Comparison of ENCODE assay signal across 2 cellular contexts in the genomic region with DNA sequence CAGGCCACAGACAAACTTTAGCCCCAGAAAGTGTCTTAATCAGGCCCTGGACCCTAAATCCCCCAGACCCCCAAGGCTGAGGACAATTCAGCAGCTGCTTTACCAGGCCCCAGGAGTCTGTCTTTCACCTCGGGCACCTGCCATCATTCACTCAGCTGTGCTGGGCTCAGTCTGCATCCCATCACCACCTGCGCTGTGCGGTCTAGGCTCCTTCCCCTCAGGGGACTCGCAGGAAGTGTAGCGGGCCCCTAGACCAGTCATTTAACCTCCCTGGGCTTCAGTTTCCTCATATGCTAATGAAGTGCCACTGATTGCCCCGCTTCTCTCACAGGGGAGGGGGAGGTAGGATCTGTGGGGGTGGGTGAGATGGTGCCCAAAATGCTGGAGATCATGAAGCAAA.
TF ChIP-seq lines count a peak whose summit lies in the region.

No MANE protein-coding gene starts in this region.

TF ChIP-seq in HepG2, 621 proteins besides CTCF, POLR2A, EP300 and RAD21 (continued from another document and continues in another):
- TF ChIP-seq, protein P1, sequence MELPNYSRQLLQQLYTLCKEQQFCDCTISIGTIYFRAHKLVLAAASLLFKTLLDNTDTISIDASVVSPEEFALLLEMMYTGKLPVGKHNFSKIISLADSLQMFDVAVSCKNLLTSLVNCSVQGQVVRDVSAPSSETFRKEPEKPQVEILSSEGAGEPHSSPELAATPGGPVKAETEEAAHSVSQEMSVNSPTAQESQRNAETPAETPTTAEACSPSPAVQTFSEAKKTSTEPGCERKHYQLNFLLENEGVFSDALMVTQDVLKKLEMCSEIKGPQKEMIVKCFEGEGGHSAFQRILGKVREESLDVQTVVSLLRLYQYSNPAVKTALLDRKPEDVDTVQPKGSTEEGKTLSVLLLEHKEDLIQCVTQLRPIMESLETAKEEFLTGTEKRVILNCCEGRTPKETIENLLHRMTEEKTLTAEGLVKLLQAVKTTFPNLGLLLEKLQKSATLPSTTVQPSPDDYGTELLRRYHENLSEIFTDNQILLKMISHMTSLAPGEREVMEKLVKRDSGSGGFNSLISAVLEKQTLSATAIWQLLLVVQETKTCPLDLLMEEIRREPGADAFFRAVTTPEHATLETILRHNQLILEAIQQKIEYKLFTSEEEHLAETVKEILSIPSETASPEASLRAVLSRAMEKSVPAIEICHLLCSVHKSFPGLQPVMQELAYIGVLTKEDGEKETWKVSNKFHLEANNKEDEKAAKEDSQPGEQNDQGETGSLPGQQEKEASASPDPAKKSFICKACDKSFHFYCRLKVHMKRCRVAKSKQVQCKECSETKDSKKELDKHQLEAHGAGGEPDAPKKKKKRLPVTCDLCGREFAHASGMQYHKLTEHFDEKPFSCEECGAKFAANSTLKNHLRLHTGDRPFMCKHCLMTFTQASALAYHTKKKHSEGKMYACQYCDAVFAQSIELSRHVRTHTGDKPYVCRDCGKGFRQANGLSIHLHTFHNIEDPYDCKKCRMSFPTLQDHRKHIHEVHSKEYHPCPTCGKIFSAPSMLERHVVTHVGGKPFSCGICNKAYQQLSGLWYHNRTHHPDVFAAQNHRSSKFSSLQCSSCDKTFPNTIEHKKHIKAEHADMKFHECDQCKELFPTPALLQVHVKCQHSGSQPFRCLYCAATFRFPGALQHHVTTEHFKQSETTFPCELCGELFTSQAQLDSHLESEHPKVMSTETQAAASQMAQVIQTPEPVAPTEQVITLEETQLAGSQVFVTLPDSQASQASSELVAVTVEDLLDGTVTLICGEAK (IDR thresholded peaks at IDR 0.05): no peak
- TF ChIP-seq, protein P1 (CRISPR knock-in tag; IDR thresholded peaks at IDR 0.05): no peak
- no peak for TF ChIP-seq ZNF34 (CRISPR knock-in tag; IDR thresholded peaks at IDR 0.05; ENCODE audit: borderline replicate concordance)
- no peak for TF ChIP-seq NFYC (CRISPR knock-in tag; IDR thresholded peaks at IDR 0.05)
- no peak for TF ChIP-seq KDM2A (CRISPR knock-in tag; IDR thresholded peaks at IDR 0.05; ENCODE audit: borderline replicate concordance, low read depth)
- TF ChIP-seq CHD4 (IDR thresholded peaks at IDR 0.05; ENCODE audit: borderline replicate concordance, low read length): no peak
- no peak for TF ChIP-seq PCBP1 (IDR thresholded peaks at IDR 0.05; ENCODE audit: borderline replicate concordance, low read depth, low read length)
- TF ChIP-seq ZNF251 (CRISPR knock-in tag; IDR thresholded peaks at IDR 0.05): no peak
- TF ChIP-seq, protein P2, sequence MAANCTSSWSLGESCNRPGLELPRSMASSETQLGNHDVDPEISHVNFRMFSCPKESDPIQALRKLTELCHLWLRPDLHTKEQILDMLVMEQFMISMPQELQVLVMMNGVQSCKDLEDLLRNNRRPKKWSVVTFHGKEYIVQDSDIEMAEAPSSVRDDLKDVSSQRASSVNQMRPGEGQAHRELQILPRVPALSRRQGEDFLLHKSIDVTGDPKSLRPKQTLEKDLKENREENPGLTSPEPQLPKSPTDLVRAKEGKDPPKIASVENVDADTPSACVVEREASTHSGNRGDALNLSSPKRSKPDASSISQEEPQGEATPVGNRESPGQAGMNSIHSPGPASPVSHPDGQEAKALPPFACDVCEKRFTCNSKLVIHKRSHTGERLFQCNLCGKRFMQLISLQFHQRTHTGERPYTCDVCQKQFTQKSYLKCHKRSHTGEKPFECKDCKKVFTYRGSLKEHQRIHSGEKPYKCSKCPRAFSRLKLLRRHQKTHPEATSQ (CRISPR knock-in tag; IDR thresholded peaks at IDR 0.05; ENCODE audit: borderline replicate concordance): no peak
- TF ChIP-seq NR2F1 (CRISPR knock-in tag; IDR thresholded peaks at IDR 0.05): no peak
- TF ChIP-seq, protein P3, sequence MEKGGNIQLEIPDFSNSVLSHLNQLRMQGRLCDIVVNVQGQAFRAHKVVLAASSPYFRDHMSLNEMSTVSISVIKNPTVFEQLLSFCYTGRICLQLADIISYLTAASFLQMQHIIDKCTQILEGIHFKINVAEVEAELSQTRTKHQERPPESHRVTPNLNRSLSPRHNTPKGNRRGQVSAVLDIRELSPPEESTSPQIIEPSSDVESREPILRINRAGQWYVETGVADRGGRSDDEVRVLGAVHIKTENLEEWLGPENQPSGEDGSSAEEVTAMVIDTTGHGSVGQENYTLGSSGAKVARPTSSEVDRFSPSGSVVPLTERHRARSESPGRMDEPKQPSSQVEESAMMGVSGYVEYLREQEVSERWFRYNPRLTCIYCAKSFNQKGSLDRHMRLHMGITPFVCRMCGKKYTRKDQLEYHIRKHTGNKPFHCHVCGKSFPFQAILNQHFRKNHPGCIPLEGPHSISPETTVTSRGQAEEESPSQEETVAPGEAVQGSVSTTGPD (CRISPR knock-in tag; IDR thresholded peaks at IDR 0.05): no peak
- no peak for TF ChIP-seq HCFC1 (IDR thresholded peaks at IDR 0.05; ENCODE audit: low read depth, low read length)
- TF ChIP-seq ZBTB3 (CRISPR knock-in tag; IDR thresholded peaks at IDR 0.05; ENCODE audit: borderline replicate concordance, low read depth): no peak
- TF ChIP-seq HNF4G (IDR thresholded peaks at IDR 0.05; ENCODE audit: borderline replicate concordance, low read depth, low read length): no peak
- no peak for TF ChIP-seq HNF4G (CRISPR knock-in tag; IDR thresholded peaks at IDR 0.05; ENCODE audit: borderline replicate concordance, low read depth)
- TF ChIP-seq ZNF788 (CRISPR knock-in tag; IDR thresholded peaks at IDR 0.05; ENCODE audit: borderline replicate concordance): no peak
- no peak for TF ChIP-seq NKX3-1 (CRISPR knock-in tag; IDR thresholded peaks at IDR 0.05)

TF ChIP-seq in SK-N-SH, 30 proteins besides CTCF, POLR2A, EP300 and RAD21 (continued from another document):
- no peak for TF ChIP-seq POLR2AphosphoS5 (IDR thresholded peaks at IDR 0.05; ENCODE audit: low read depth, low read length)
- TF ChIP-seq MXI1 (IDR thresholded peaks at IDR 0.05; ENCODE audit: low read depth, low read length): no peak
- TF ChIP-seq FOXJ3 (CRISPR knock-in tag; IDR thresholded peaks at IDR 0.05): no peak
- no peak for TF ChIP-seq TAF1 (IDR thresholded peaks at IDR 0.05; ENCODE audit: borderline replicate concordance, low read depth, low read length)
- TF ChIP-seq MEF2A (IDR thresholded peaks at IDR 0.05; ENCODE audit: borderline replicate concordance, low read depth): no peak
